In the genomic region with DNA sequence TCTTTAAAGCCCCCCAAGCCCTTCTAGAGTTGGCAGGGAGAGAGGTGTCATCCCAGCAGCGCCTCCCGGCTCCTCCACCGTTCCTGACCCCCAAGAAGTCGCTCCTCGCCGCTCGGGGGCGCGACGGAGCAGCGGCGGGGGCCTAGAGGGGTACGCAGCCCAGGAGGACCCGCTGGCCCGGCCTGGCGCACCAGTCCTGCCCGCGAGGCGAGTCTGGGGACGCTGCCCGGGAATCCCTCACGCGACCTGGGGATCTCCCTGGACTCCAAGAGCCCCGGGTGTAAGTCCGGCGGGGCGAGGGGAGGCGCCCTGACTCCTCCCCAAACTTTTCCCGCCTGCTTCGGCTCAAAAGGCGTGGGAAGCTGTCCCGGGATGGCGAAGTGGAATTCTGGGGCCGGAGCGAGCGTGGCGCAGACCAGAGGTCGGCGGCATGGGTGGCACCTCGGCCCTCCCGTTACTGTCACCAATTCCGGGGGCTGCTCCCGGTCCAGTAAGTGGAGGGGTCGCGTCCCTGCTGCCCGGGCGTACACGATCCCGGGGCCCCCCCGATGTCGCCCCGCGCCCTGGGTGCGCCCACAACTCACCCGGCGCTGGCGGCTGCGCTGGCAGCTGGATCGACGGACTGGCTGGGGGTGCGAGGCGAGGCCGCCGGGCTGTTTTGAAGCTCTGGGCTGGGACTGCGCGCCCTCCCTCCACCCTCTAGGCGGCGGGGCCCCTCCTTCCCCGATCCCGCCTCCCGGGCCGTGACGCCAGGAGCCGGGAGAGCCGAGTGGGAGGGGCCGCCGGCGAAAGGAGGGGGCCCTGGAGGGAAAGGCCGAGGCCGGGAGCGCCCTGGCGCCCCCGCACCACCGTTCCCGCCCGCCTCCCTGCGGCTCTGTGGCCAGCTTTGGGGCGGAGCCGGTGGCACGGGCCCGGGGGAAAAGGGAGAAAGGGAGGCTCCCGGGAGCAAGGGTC, we compare ENCODE assay signal across 1 cellular context.
A peak's percentile ranks its signal among the peaks of the same experiment; 100 is the strongest.
TF ChIP-seq lines count a peak whose summit lies in the region.

A gene with protein sequence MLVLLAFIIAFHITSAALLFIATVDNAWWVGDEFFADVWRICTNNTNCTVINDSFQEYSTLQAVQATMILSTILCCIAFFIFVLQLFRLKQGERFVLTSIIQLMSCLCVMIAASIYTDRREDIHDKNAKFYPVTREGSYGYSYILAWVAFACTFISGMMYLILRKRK (minus strand): TSS at position 634 of the 954 bp plus-strand sequence. CDS start 32,981 bp downstream, outside the sequence.

TF ChIP-seq in HepG2, 621 proteins besides CTCF, POLR2A, EP300 and RAD21 (continued from another document and continues in another):
- TF ChIP-seq, protein P1, sequence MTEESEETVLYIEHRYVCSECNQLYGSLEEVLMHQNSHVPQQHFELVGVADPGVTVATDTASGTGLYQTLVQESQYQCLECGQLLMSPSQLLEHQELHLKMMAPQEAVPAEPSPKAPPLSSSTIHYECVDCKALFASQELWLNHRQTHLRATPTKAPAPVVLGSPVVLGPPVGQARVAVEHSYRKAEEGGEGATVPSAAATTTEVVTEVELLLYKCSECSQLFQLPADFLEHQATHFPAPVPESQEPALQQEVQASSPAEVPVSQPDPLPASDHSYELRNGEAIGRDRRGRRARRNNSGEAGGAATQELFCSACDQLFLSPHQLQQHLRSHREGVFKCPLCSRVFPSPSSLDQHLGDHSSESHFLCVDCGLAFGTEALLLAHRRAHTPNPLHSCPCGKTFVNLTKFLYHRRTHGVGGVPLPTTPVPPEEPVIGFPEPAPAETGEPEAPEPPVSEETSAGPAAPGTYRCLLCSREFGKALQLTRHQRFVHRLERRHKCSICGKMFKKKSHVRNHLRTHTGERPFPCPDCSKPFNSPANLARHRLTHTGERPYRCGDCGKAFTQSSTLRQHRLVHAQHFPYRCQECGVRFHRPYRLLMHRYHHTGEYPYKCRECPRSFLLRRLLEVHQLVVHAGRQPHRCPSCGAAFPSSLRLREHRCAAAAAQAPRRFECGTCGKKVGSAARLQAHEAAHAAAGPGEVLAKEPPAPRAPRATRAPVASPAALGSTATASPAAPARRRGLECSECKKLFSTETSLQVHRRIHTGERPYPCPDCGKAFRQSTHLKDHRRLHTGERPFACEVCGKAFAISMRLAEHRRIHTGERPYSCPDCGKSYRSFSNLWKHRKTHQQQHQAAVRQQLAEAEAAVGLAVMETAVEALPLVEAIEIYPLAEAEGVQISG (CRISPR knock-in tag; IDR thresholded peaks at IDR 0.05), result peak; percentile 79
- TF ChIP-seq BHLHE40 (IDR thresholded peaks at IDR 0.05; ENCODE audit: low read length) (peak; percentile 74; the same call in 1 of the 2 replicates), HES4 (CRISPR knock-in tag; IDR thresholded peaks at IDR 0.05; ENCODE audit: borderline replicate concordance) (peak; percentile 69; the same call in 1 of the 2 replicates), NFATC3 (CRISPR knock-in tag; IDR thresholded peaks at IDR 0.05) (no peak), KLF13 (CRISPR knock-in tag; IDR thresholded peaks at IDR 0.05) (no peak; the same call in 1 of the 2 replicates), XBP1 (CRISPR knock-in tag; IDR thresholded peaks at IDR 0.05) (0 out of 2 replicates have a peak, but pooled peaks have one; percentile 13), ZC3H13 (CRISPR knock-in tag; IDR thresholded peaks at IDR 0.05) (peak; percentile 91), ZNF274 (CRISPR knock-in tag; IDR thresholded peaks at IDR 0.05) (peak; percentile 96), ZNF253 (CRISPR knock-in tag; IDR thresholded peaks at IDR 0.05; ENCODE audit: borderline replicate concordance) (peak; percentile 17; the same call in 1 of the 2 replicates), NR2C2 (CRISPR knock-in tag; IDR thresholded peaks at IDR 0.05; ENCODE audit: borderline replicate concordance) (peak; percentile 55; the same call in 1 of the 2 replicates), SCMH1 (CRISPR knock-in tag; IDR thresholded peaks at IDR 0.05; ENCODE audit: borderline replicate concordance) (no peak), PCBP1 (IDR thresholded peaks at IDR 0.05; ENCODE audit: borderline replicate concordance, low read depth, low read length) (no peak; the same call in 1 of the 2 replicates), NFKB2 (CRISPR knock-in tag; IDR thresholded peaks at IDR 0.05; ENCODE audit: borderline replicate concordance) (peak; percentile 90), ZBTB42 (CRISPR knock-in tag; IDR thresholded peaks at IDR 0.05) (peak; percentile 82; the same call in 1 of the 2 replicates), DMAP1 (CRISPR knock-in tag; IDR thresholded peaks at IDR 0.05) (peak; percentile 62), AGO2 (optimal IDR thresholded peaks at IDR 0.05; ENCODE audit: low read depth, low read length) (peak; percentile 85), ZNF850 (CRISPR knock-in tag; conservative IDR thresholded peaks at IDR 0.05) (no peak), BRCA1 (CRISPR knock-in tag; IDR thresholded peaks at IDR 0.05) (peak; percentile 93), KDM4B (CRISPR knock-in tag; IDR thresholded peaks at IDR 0.05) (0 out of 2 replicates have a peak, but pooled peaks have one; percentile 23), KAT7 (CRISPR knock-in tag; IDR thresholded peaks at IDR 0.05; ENCODE audit: borderline replicate concordance) (peak; percentile 97; the same call in 1 of the 2 replicates), SP1 (IDR thresholded peaks at IDR 0.05) (no peak), SP1 (CRISPR knock-in tag; IDR thresholded peaks at IDR 0.05) (peak; percentile 88), JUN (CRISPR knock-in tag; IDR thresholded peaks at IDR 0.05) (peak; percentile 85; the same call in 1 of the 2 replicates), ZNF766 (CRISPR knock-in tag; IDR thresholded peaks at IDR 0.05; ENCODE audit: borderline replicate concordance) (no peak), SMARCC2 (IDR thresholded peaks at IDR 0.05) (no peak), SP140L (CRISPR knock-in tag; IDR thresholded peaks at IDR 0.05; ENCODE audit: borderline replicate concordance) (no peak; the same call in 1 of the 2 replicates), SAFB2 (CRISPR knock-in tag; IDR thresholded peaks at IDR 0.05; ENCODE audit: borderline replicate concordance, low read depth) (peak; percentile 55), ZNF607 (CRISPR knock-in tag; IDR thresholded peaks at IDR 0.05; ENCODE audit: borderline replicate concordance) (peak; percentile 49), SP5 (CRISPR knock-in tag; IDR thresholded peaks at IDR 0.05; ENCODE audit: borderline replicate concordance, low read depth) (peak; percentile 96), ESRRA (CRISPR knock-in tag; IDR thresholded peaks at IDR 0.05; ENCODE audit: low read depth) (no peak), EEA1 (CRISPR knock-in tag; IDR thresholded peaks at IDR 0.05; ENCODE audit: borderline replicate concordance) (peak; percentile 82; the same call in 1 of the 2 replicates), SMC3 (IDR thresholded peaks at IDR 0.05; ENCODE audit: low read length) (peak; percentile 9; the same call in 1 of the 2 replicates), ZNF17 (CRISPR knock-in tag; IDR thresholded peaks at IDR 0.05) (no peak), ZNF207 (IDR thresholded peaks at IDR 0.05; ENCODE audit: borderline replicate concordance) (no peak), ZNF879 (CRISPR knock-in tag; IDR thresholded peaks at IDR 0.05) (peak; percentile 95; the same call in 1 of the 2 replicates), RBFOX2 (IDR thresholded peaks at IDR 0.05; ENCODE audit: low read depth, low read length) (peak; percentile 92), CCDC6 (CRISPR knock-in tag; IDR thresholded peaks at IDR 0.05) (peak; percentile 94; the same call in 1 of the 2 replicates), ZNF432 (CRISPR knock-in tag; IDR thresholded peaks at IDR 0.05; ENCODE audit: borderline replicate concordance) (no peak), DNMT3B (CRISPR knock-in tag; conservative IDR thresholded peaks at IDR 0.05) (no peak), ZNF790 (CRISPR knock-in tag; IDR thresholded peaks at IDR 0.05; ENCODE audit: borderline replicate concordance) (peak; percentile 48; the same call in 1 of the 2 replicates), ZNF768 (CRISPR knock-in tag; IDR thresholded peaks at IDR 0.05) (peak; percentile 67; the same call in 1 of the 2 replicates), ZMYM4 (CRISPR knock-in tag; IDR thresholded peaks at IDR 0.05) (peak; percentile 78; the same call in 1 of the 2 replicates), SNRNP70 (IDR thresholded peaks at IDR 0.05; ENCODE audit: low read depth, low read length) (no peak), NFRKB (IDR thresholded peaks at IDR 0.05) (no peak)
- TF ChIP-seq, protein P2, sequence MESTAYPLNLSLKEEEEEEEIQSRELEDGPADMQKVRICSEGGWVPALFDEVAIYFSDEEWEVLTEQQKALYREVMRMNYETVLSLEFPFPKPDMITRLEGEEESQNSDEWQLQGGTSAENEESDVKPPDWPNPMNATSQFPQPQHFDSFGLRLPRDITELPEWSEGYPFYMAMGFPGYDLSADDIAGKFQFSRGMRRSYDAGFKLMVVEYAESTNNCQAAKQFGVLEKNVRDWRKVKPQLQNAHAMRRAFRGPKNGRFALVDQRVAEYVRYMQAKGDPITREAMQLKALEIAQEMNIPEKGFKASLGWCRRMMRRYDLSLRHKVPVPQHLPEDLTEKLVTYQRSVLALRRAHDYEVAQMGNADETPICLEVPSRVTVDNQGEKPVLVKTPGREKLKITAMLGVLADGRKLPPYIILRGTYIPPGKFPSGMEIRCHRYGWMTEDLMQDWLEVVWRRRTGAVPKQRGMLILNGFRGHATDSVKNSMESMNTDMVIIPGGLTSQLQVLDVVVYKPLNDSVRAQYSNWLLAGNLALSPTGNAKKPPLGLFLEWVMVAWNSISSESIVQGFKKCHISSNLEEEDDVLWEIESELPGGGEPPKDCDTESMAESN (CRISPR knock-in tag; conservative IDR thresholded peaks at IDR 0.05), result peak; percentile 91
- TF ChIP-seq, protein P3, sequence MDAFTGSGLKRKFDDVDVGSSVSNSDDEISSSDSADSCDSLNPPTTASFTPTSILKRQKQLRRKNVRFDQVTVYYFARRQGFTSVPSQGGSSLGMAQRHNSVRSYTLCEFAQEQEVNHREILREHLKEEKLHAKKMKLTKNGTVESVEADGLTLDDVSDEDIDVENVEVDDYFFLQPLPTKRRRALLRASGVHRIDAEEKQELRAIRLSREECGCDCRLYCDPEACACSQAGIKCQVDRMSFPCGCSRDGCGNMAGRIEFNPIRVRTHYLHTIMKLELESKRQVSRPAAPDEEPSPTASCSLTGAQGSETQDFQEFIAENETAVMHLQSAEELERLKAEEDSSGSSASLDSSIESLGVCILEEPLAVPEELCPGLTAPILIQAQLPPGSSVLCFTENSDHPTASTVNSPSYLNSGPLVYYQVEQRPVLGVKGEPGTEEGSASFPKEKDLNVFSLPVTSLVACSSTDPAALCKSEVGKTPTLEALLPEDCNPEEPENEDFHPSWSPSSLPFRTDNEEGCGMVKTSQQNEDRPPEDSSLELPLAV (CRISPR knock-in tag; conservative IDR thresholded peaks at IDR 0.05; ENCODE audit: low read depth), result 0 out of 2 replicates have a peak, but pooled peaks have one; percentile 56
- TF ChIP-seq, protein P4, sequence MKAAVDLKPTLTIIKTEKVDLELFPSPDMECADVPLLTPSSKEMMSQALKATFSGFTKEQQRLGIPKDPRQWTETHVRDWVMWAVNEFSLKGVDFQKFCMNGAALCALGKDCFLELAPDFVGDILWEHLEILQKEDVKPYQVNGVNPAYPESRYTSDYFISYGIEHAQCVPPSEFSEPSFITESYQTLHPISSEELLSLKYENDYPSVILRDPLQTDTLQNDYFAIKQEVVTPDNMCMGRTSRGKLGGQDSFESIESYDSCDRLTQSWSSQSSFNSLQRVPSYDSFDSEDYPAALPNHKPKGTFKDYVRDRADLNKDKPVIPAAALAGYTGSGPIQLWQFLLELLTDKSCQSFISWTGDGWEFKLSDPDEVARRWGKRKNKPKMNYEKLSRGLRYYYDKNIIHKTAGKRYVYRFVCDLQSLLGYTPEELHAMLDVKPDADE (CRISPR knock-in tag; IDR thresholded peaks at IDR 0.05), result peak; percentile 97; the same call in 1 of the 2 replicates
- TF ChIP-seq, protein P5, sequence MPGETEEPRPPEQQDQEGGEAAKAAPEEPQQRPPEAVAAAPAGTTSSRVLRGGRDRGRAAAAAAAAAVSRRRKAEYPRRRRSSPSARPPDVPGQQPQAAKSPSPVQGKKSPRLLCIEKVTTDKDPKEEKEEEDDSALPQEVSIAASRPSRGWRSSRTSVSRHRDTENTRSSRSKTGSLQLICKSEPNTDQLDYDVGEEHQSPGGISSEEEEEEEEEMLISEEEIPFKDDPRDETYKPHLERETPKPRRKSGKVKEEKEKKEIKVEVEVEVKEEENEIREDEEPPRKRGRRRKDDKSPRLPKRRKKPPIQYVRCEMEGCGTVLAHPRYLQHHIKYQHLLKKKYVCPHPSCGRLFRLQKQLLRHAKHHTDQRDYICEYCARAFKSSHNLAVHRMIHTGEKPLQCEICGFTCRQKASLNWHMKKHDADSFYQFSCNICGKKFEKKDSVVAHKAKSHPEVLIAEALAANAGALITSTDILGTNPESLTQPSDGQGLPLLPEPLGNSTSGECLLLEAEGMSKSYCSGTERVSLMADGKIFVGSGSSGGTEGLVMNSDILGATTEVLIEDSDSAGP (CRISPR knock-in tag; IDR thresholded peaks at IDR 0.05; ENCODE audit: borderline replicate concordance), result peak; percentile 95
- TF ChIP-seq, protein P6, sequence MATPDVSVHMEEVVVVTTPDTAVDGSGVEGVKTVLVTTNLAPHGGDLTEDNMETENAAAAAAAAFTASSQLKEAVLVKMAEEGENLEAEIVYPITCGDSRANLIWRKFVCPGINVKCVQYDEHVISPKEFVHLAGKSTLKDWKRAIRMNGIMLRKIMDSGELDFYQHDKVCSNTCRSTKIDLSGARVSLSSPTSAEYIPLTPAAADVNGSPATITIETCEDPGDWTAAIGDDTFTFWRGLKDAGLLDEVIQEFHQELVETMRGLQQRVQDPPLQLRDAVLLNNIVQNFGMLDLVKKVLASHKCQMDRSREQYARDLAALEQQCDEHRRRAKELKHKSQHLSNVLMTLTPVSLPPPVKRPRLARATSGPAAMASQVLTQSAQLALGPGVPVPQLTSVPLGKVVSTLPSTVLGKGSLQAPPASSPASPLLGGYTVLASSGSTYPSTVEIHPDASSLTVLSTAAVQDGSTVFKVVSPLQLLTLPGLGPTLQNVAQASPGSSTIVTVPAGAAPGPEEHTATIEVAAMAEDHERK (CRISPR knock-in tag; IDR thresholded peaks at IDR 0.05; ENCODE audit: low read depth), result peak; percentile 45; the same call in 1 of the 2 replicates
- TF ChIP-seq, protein P7, sequence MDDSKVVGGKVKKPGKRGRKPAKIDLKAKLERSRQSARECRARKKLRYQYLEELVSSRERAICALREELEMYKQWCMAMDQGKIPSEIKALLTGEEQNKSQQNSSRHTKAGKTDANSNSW (CRISPR knock-in tag; IDR thresholded peaks at IDR 0.05; ENCODE audit: borderline replicate concordance), result peak; percentile 86; the same call in 1 of the 2 replicates
